ENCODE assay signal across 25 cellular contexts in the genomic region with DNA sequence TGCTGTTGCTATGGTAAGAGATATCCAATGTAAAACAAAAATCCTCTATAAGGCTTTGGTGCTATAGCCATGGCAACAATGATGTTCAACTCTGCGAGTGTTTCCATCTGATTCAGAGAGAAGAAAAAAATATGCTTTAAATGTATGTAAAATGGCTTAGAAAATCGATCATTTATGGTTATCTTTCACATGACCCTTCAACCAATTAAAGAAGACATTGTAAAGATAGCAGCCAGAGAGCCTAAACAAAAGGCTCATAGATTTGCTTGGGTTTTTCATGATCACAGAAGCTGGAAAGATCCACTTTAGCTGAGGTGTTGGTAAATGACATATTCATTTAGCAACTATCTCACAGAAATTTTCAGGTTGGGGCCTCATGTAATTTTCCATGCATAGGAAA.
"Had no signal": no experiment of that assay in that cellular context is flagged by ENCODE, and none has a peak within 500 bp of the region (broad histone marks: within the 10 kb centered on the region; RNA-seq: fewer than 3 reads in every experiment).

No MANE protein-coding gene starts in this region.

- H3K27ac Mint-ChIP-seq: mesothelial cell of epicardium; naive B cell; natural killer cell; stimulated activated naive B cell treated with anti-CD40 and anti-IgM and Interleukin-4, amounts not matched to agents 10 μg/mL and 1 μg/mL and 100 μg/mL, for 72 hours; type B pancreatic cell had no signal

- H3K4me1 ChIP-seq: left lung, prostate gland, uterus had no signal

- H3K27ac ChIP-seq: left lung, pancreas, prostate gland, tibial nerve, uterus had no signal

- H3K4me3 Mint-ChIP-seq: mesothelial cell of epicardium; naive B cell; natural killer cell; stimulated activated naive B cell treated with anti-CD40 and anti-IgM and Interleukin-4, amounts not matched to agents 10 μg/mL and 1 μg/mL and 100 μg/mL, for 72 hours; type B pancreatic cell had no signal

- DNase-seq: head of caudate nucleus; hippocampal formation; kidney; left colon; left lung; mesendoderm; naive B cell; natural killer cell; nucleus accumbens; pancreas; posterior cingulate gyrus; retina; right cardiac atrium; stimulated activated CD4-positive, alpha-beta T cell treated with anti-CD3 and anti-CD28 coated beads, Interleukin-1b, Interleukin-23, amount 100 ng/mL, for 48 hours; stimulated activated CD4-positive, alpha-beta T cell treated with anti-CD3 and anti-CD28 coated beads, Interleukin-4, amount 100 ng/mL, for 1 hour; stimulated activated naive B cell treated with anti-CD40 and anti-IgM and Interleukin-4, amounts not matched to agents 10 μg/mL and 1 μg/mL and 100 μg/mL, for 72 hours; stimulated activated naive CD8-positive, alpha-beta T cell treated with anti-CD3 and anti-CD28 coated beads, Interleukin-15, Interleukin-2, amounts not matched to agents 100 U/mL and 50 U/mL, for 24 hours; uterus had no signal

- H3K27me3 Mint-ChIP-seq: naive B cell; stimulated activated naive B cell treated with anti-CD40 and anti-IgM and Interleukin-4, amounts not matched to agents 10 μg/mL and 1 μg/mL and 100 μg/mL, for 72 hours; type B pancreatic cell had no signal

- H3K4me3 ChIP-seq: left lung, lung, pancreas, prostate gland, skin epidermis, tibial nerve, uterus had no signal

- ATAC-seq: left colon; left lung; natural killer cell; pancreas; right cardiac atrium; sciatic nerve; stimulated activated naive B cell treated with anti-CD40 and anti-IgM and Interleukin-4, amounts not matched to agents 10 μg/mL and 1 μg/mL and 100 μg/mL, for 72 hours; stimulated activated naive CD8-positive, alpha-beta T cell treated with anti-CD3 and anti-CD28 coated beads, Interleukin-15, Interleukin-2, amounts not matched to agents 100 U/mL and 50 U/mL, for 24 hours had no signal

- H3K9me3 ChIP-seq: left lung, pancreas, prostate gland, tibial nerve, uterus had no signal

- H3K36me3 ChIP-seq: left lung, pancreas, prostate gland, tibial nerve, uterus had no signal

- H3K36me3 Mint-ChIP-seq: mesothelial cell of epicardium; naive B cell; natural killer cell; stimulated activated naive B cell treated with anti-CD40 and anti-IgM and Interleukin-4, amounts not matched to agents 10 μg/mL and 1 μg/mL and 100 μg/mL, for 72 hours; type B pancreatic cell had no signal

- H3K4me1 Mint-ChIP-seq: naive B cell; natural killer cell; stimulated activated naive B cell treated with anti-CD40 and anti-IgM and Interleukin-4, amounts not matched to agents 10 μg/mL and 1 μg/mL and 100 μg/mL, for 72 hours had no signal
